Comparison of ENCODE assay signal across 8 cellular contexts in the genomic region with DNA sequence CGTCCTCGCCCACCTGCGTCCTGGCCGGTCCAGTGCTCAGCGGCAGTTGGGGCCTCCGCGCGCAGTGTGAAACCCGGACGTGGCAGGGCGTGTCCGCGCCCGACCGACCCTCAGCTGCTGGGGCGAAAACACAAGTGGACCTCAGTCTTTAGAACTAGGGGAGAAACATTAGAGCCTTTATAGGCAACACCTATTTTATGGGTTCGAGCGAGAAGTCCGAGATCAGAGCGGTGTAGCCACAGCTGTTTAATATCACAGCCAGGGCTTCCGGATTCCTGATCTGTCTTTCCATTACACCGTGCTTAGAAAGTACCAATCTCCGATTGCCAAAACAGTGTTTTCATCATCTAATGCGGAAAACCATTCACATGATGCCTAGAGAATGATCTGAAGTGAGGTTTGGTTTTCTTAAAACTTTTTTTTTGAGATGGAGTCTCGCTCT. TPM values are rescaled to one million over a fixed set of nuclear protein-coding genes. Genes with fewer than 3 reads are reported as not detected.
DNase-seq lines count a peak whose midpoint lies in the region; ATAC-seq, FAIRE-seq and TF ChIP-seq lines count a peak whose summit lies in the region.

No MANE protein-coding gene starts in this region.

- DNase-seq in A549 (ENCODE audit: low read depth in 1 of 2, low spot score in 1 of 2) (peak in 1 of 2 experiments; percentile 16), hepatic stellate cell (ENCODE audit: low spot score) (peak; percentile 42), inferior parietal cortex (ENCODE audit: extremely low spot score) (no peak)
- DNase-seq in activated T-helper 2 cell treated with anti-CD3 and anti-CD28 coated beads, Interferon-gamma antibody, Interleukin-2, Interleukin-4, amounts not matched to agents 10 μg/mL and 5 μg/mL and 100 μg/mL, durations not matched to agents 14 hours and 24 hours and 36 hours (ENCODE audit: low spot score) = no peak

- no peak for FAIRE-seq in A549 (lab: Jason Lieb, UNC)

- H3K27ac ChIP-seq in A549 (peak overlapping the region; percentile 96 to 97), skin epidermis (peak overlapping the region in 17 of 21 experiments; percentile 91 to 99 (median 98))

- no peak for TF ChIP-seq RAD21 in A549 (conservative IDR thresholded peaks at IDR 0.05 in 1 of 2, IDR thresholded peaks at IDR 0.05 in 1 of 2)

- POLR2A ChIA-PET in A549 (lab: Yijun Ruan, JAX) = interaction anchor here (1.0 kb wide), 2 partner anchors 12 to 68 kb away, joined by 3 read pairs; a partner anchor contains a TSS

- peak overlapping the region; percentile 99 for H3K27ac Mint-ChIP-seq in activated T-helper 2 cell treated with anti-CD3 and anti-CD28 coated beads, Interferon-gamma antibody, Interleukin-2, Interleukin-4, amounts not matched to agents 10 μg/mL and 5 μg/mL and 100 μg/mL, durations not matched to agents 14 hours and 24 hours and 36 hours

- H3K4me1 Mint-ChIP-seq in activated T-helper 2 cell treated with anti-CD3 and anti-CD28 coated beads, Interferon-gamma antibody, Interleukin-2, Interleukin-4, amounts not matched to agents 10 μg/mL and 5 μg/mL and 100 μg/mL, durations not matched to agents 14 hours and 24 hours and 36 hours (ENCODE audit: low read depth) = peaks cover 34% of the 10 kb centered on the region

- peak overlapping the region; percentile 92 for H3K4me3 Mint-ChIP-seq in activated T-helper 2 cell treated with anti-CD3 and anti-CD28 coated beads, Interferon-gamma antibody, Interleukin-2, Interleukin-4, amounts not matched to agents 10 μg/mL and 5 μg/mL and 100 μg/mL, durations not matched to agents 14 hours and 24 hours and 36 hours (ENCODE audit: low read depth)

- ATAC-seq in A549 (peak; percentile 66 to 69; a peak in 5 of 6 replicates), GM18909 (IDR thresholded peaks at IDR 0.05; ENCODE audit: poor library complexity, unreplicated experiment) (peak; percentile 35), HG03196 (IDR thresholded peaks at IDR 0.05; ENCODE audit: unreplicated experiment) (peak; percentile 41), GM18505 (IDR thresholded peaks at IDR 0.05; ENCODE audit: unreplicated experiment) (no peak)

- no peaks in the 10 kb centered on the region for H3K9me3 Mint-ChIP-seq in activated T-helper 2 cell treated with anti-CD3 and anti-CD28 coated beads, Interferon-gamma antibody, Interleukin-2, Interleukin-4, amounts not matched to agents 10 μg/mL and 5 μg/mL and 100 μg/mL, durations not matched to agents 14 hours and 24 hours and 36 hours

- peak overlapping the region; percentile 85 for H3K4me3 ChIP-seq in A549
- H3K4me3 ChIP-seq in skin epidermis = peak overlapping the region; percentile 69 to 97 (median 86)

- WGBS in A549 (ENCODE audit: missing lambda C conversion rate) = 2% methylated on average over 9 of the region's 25 CpGs

- no peak for TF ChIP-seq POLR2A in A549 (IDR thresholded peaks at IDR 0.05; ENCODE audit: low read length)
- TF ChIP-seq POLR2A in GM18505 (IDR thresholded peaks at IDR 0.05; ENCODE audit: borderline replicate concordance, extremely low read depth, insufficient read depth, insufficient read length) = no peak

- TF ChIP-seq CTCF in A549 (IDR thresholded peaks at IDR 0.05) = no peak

- H3K4me1 ChIP-seq in A549 = peaks cover 8% of the 10 kb centered on the region; the same call in 2 of the 3 replicates

- peaks cover 50% of the 10 kb centered on the region for H3K36me3 Mint-ChIP-seq in activated T-helper 2 cell treated with anti-CD3 and anti-CD28 coated beads, Interferon-gamma antibody, Interleukin-2, Interleukin-4, amounts not matched to agents 10 μg/mL and 5 μg/mL and 100 μg/mL, durations not matched to agents 14 hours and 24 hours and 36 hours (ENCODE audit: low read depth)

- CTCF ChIA-PET in A549 (lab: Yijun Ruan, JAX) = interaction anchor here (1.0 to 3.6 kb wide), 2 partner anchors 16 to 164 kb away, joined by 3 to 15 read pairs; no protein-coding TSS in a partner anchor

- H3K27me3 Mint-ChIP-seq in activated T-helper 2 cell treated with anti-CD3 and anti-CD28 coated beads, Interferon-gamma antibody, Interleukin-2, Interleukin-4, amounts not matched to agents 10 μg/mL and 5 μg/mL and 100 μg/mL, durations not matched to agents 14 hours and 24 hours and 36 hours (ENCODE audit: low read depth) = no peaks in the 10 kb centered on the region

- H3K9me3 ChIP-seq in A549 = no peaks in the 10 kb centered on the region

- peak overlapping the region; percentile 91 for H3K4me2 ChIP-seq in A549

- intact Hi-C loops in activated T-helper 2 cell treated with anti-CD3 and anti-CD28 coated beads, Interferon-gamma antibody, Interleukin-2, Interleukin-4, amounts not matched to agents 10 μg/mL and 5 μg/mL and 100 μg/mL, durations not matched to agents 14 hours and 24 hours and 36 hours (cut with micrococcal nuclease) = loop anchor here (1.0 to 10.0 kb wide), 5 partner anchors 17 to 197 kb away; a partner anchor contains a TSS

- TF ChIP-seq EP300 in A549 (IDR thresholded peaks at IDR 0.05) = no peak

TF ChIP-seq in A549, 52 proteins besides CTCF, POLR2A, EP300 and RAD21:
- TF ChIP-seq RNF2 (IDR thresholded peaks at IDR 0.05; ENCODE audit: borderline replicate concordance, low read depth) (no peak), GATA3 (IDR thresholded peaks at IDR 0.05; ENCODE audit: borderline replicate concordance) (no peak), HDAC2 (IDR thresholded peaks at IDR 0.05) (0 out of 2 replicates have a peak, but pooled peaks have one; percentile 6)

RNA-seq across cellular contexts. Expression of a gene that starts 0.5 kb away (rescaled TPM):
- 11.5 and 12.9 TPM in 2 replicates for polyA plus RNA-seq in A549 (2011; rRNA removed)
- 13.8 and 15.4 TPM in 2 replicates for polyA plus RNA-seq in A549 (2012; cell fraction: cytosol; rRNA removed)
- polyA plus RNA-seq in A549 (2012; cell fraction: nucleus; rRNA removed) = 9.7 and 12.3 TPM in 2 replicates
- 14.4 to 17.2 TPM (median 16.5 TPM) in 3 replicates for polyA plus RNA-seq in A549 (2017; fragmentation: RNase III; extraction: RNeasy Plus Mini Kit Qiagen cat#74134 plus additional on column Dnase treatment)
- 14.6 and 17.3 TPM in 2 replicates for polyA minus RNA-seq in A549 (2011; rRNA and poly(A)+ RNA removed)
- total RNA-seq in activated T-helper 2 cell treated with anti-CD3 and anti-CD28 coated beads, Interferon-gamma antibody, Interleukin-2, Interleukin-4, amounts not matched to agents 10 μg/mL and 5 μg/mL and 100 μg/mL, durations not matched to agents 14 hours and 24 hours and 36 hours = 51.4 and 53.8 TPM in 2 replicates

RNA-seq across cellular contexts. Expression of a gene that starts 59.6 kb away (rescaled TPM):
- 13.4 and 15.4 TPM in 2 replicates for polyA plus RNA-seq in A549 (2011; rRNA removed)
- 15.0 and 15.9 TPM in 2 replicates for polyA plus RNA-seq in A549 (2012; cell fraction: cytosol; rRNA removed)
- polyA plus RNA-seq in A549 (2012; cell fraction: nucleus; rRNA removed) = 16.4 and 17.7 TPM in 2 replicates
- 16.9 to 17.9 TPM (median 17.2 TPM) in 3 replicates for polyA plus RNA-seq in A549 (2017; fragmentation: RNase III; extraction: RNeasy Plus Mini Kit Qiagen cat#74134 plus additional on column Dnase treatment)
- 6.8 and 7.0 TPM in 2 replicates for polyA minus RNA-seq in A549 (2011; rRNA and poly(A)+ RNA removed)
- total RNA-seq in activated T-helper 2 cell treated with anti-CD3 and anti-CD28 coated beads, Interferon-gamma antibody, Interleukin-2, Interleukin-4, amounts not matched to agents 10 μg/mL and 5 μg/mL and 100 μg/mL, durations not matched to agents 14 hours and 24 hours and 36 hours = 28.3 and 30.6 TPM in 2 replicates
